ENCODE assay signal across 21 cellular contexts in genomic region chr17:5607946-5608345, GRCh38.
"Had no signal": no experiment of that assay in that cellular context is flagged by ENCODE, and none has a peak within 500 bp of the region (broad histone marks: within the 10 kb centered on the region; RNA-seq: fewer than 3 reads in every experiment).

No MANE protein-coding gene starts in this region.

- H3K27ac Mint-ChIP-seq: dendritic cell treated with granulocyte-macrophage colony-stimulating factor and Interleukin-4, amounts not matched to agents 40 ng/mL and 50 ng/mL, for 4 days; effector memory CD8-positive, alpha-beta T cell; endodermal cell had no signal

- H3K9me3 Mint-ChIP-seq: dendritic cell treated with granulocyte-macrophage colony-stimulating factor and Interleukin-4, amounts not matched to agents 40 ng/mL and 50 ng/mL, for 4 days; effector memory CD8-positive, alpha-beta T cell; endodermal cell had no signal

- DNase-seq: colonic mucosa; cortex of kidney; dorsolateral prefrontal cortex; effector CD4-positive, alpha-beta T cell; effector CD8-positive, alpha-beta T cell; effector memory CD4-positive, alpha-beta T cell; effector memory CD8-positive, alpha-beta T cell; endodermal cell; erythroblast; esophagus squamous epithelium; foreskin fibroblast; foreskin keratinocyte; foreskin melanocyte; gastrocnemius medialis; glutamatergic neuron; head of caudate nucleus; heart left ventricle; heart right ventricle had no signal

- ATAC-seq: effector memory CD8-positive, alpha-beta T cell; esophagus mucosa; foreskin keratinocyte; gastrocnemius medialis; gastroesophageal sphincter; heart left ventricle; heart right ventricle had no signal

- H3K4me3 Mint-ChIP-seq: dendritic cell treated with granulocyte-macrophage colony-stimulating factor and Interleukin-4, amounts not matched to agents 40 ng/mL and 50 ng/mL, for 4 days; effector memory CD8-positive, alpha-beta T cell; endodermal cell had no signal
